ENCODE assay signal across 9 cellular contexts in genomic region chr14:72513994-72514659, GRCh38.
A peak's percentile ranks its signal among the peaks of the same experiment; 100 is the strongest.
DNase-seq lines count a peak whose midpoint lies in the region; ATAC-seq and TF ChIP-seq lines count a peak whose summit lies in the region.
"Had no signal": no experiment of that assay in that cellular context is flagged by ENCODE, and none has a peak within 500 bp of the region (broad histone marks: within the 10 kb centered on the region; RNA-seq: fewer than 3 reads in every experiment).

No MANE protein-coding gene starts in this region.

- H3K4me1 ChIP-seq in IMR-90 (ENCODE audit: control insufficient read depth, insufficient read depth, low read length) (peaks cover 5% of the 10 kb centered on the region), tibial nerve (peaks cover 0 to 12% (median 1%) of the 10 kb centered on the region in 4 donors)

- no peak overlapping the region for H3K23ac ChIP-seq in IMR-90 (ENCODE audit: low read depth, low read length)

- H3K79me1 ChIP-seq in IMR-90 (ENCODE audit: low read depth in 1 of 2, low read length in 2 of 2): no peaks in the 10 kb centered on the region

- no peak overlapping the region for H3K18ac ChIP-seq in IMR-90 (ENCODE audit: low read depth, low read length)

- H3K4me3 ChIP-seq in IMR-90 (ENCODE audit: insufficient read depth, low read depth, low read length): no peak overlapping the region
- H3K4me3 ChIP-seq in tibial nerve: no peak overlapping the region

- H3K14ac ChIP-seq in IMR-90 (replicated peaks; ENCODE audit: low read depth, low read length): no peak overlapping the region

- H3K27ac ChIP-seq in IMR-90 (ENCODE audit: insufficient read depth, low read length): no peak overlapping the region
- no peak overlapping the region for H3K27ac ChIP-seq in tibial nerve

- H2BK120ac ChIP-seq in IMR-90 (ENCODE audit: low read depth, low read length): peak overlapping the region; percentile 57; the same call in 1 of the 2 replicates

- in situ Hi-C loops in IMR-90 (cut with MboI; ENCODE audit: low sequenced_read_pairs): loop anchor here (5.0 kb wide), 1 partner anchor 433 kb away; no protein-coding TSS in a partner anchor

- dilution Hi-C loops in IMR-90 (cut with HindIII; ENCODE audit: low sequenced_read_pairs, unreplicated experiment): no loop called here

- no peaks in the 10 kb centered on the region for H3K27me3 Mint-ChIP-seq in activated T-helper 1 cell treated with anti-CD3 and anti-CD28 coated beads, Interleukin-12 subunit alpha, Interleukin-12 subunit beta, Interleukin-2, Interleukin-4 antibody, amounts not matched to agents 30 ng/mL and 10 ng/mL and 1 ng/mL, durations not matched to agents 14 hours and 24 hours and 36 hours (ENCODE audit: insufficient read depth)
- H3K27me3 Mint-ChIP-seq: activated B cell treated with CpG ODN at 0.5 μM for 24 hours had no signal

- TF ChIP-seq EP300 in tibial nerve (IDR thresholded peaks at IDR 0.05): no peak

- TF ChIP-seq CTCF in IMR-90 (conservative IDR thresholded peaks at IDR 0.05; ENCODE audit: low read depth, low read length) (peak; percentile 92), tibial nerve (IDR thresholded peaks at IDR 0.05) (peak; percentile 33 to 57 (median 44))

- TF ChIP-seq POLR2A in IMR-90 (IDR thresholded peaks at IDR 0.05; ENCODE audit: low read depth, low read length) (no peak), tibial nerve (IDR thresholded peaks at IDR 0.05) (no peak)

- H3K56ac ChIP-seq in IMR-90 (ENCODE audit: extremely low read depth, insufficient read depth, low read length): 0 out of 2 replicates have a peak overlapping the region, but pooled peaks have one; percentile 29

- H3K36me3 ChIP-seq in IMR-90 (ENCODE audit: control insufficient read depth, insufficient read depth, low read length): no peaks in the 10 kb centered on the region
- no peaks in the 10 kb centered on the region for H3K36me3 ChIP-seq in tibial nerve

- POLR2A ChIA-PET in IMR-90 (lab: Charles Lee; ENCODE audit: unreplicated experiment): interaction anchor here (0.6 to 1.0 kb wide), 2 partner anchors 434 to 558 kb away, joined by 3 to 4 read pairs; no protein-coding TSS in a partner anchor

- peak overlapping the region in 1 of 2 experiments; percentile 92; a peak in 2 of 4 replicates for H4K8ac ChIP-seq in IMR-90 (ENCODE audit: low read depth in 2 of 2, low read length in 2 of 2)

- peak overlapping the region; percentile 73; the same call in 1 of the 2 replicates for H3K4ac ChIP-seq in IMR-90 (ENCODE audit: low read depth, low read length)

- H2AK9ac ChIP-seq in IMR-90 (replicated peaks; ENCODE audit: low read depth, low read length, poor library complexity): peak overlapping the region; percentile 66

- peak; percentile 73 for ATAC-seq in IMR-90 (ENCODE audit: low read depth)
- no peak for ATAC-seq in GM19455 (IDR thresholded peaks at IDR 0.05; ENCODE audit: unreplicated experiment)
- ATAC-seq in GM19452 (IDR thresholded peaks at IDR 0.05; ENCODE audit: unreplicated experiment): no peak
- no peak for ATAC-seq in HG03159 (IDR thresholded peaks at IDR 0.05; ENCODE audit: unreplicated experiment)

- peaks cover 60% of the 10 kb centered on the region for H3K4me1 Mint-ChIP-seq in activated T-helper 1 cell treated with anti-CD3 and anti-CD28 coated beads, Interleukin-12 subunit alpha, Interleukin-12 subunit beta, Interleukin-2, Interleukin-4 antibody, amounts not matched to agents 30 ng/mL and 10 ng/mL and 1 ng/mL, durations not matched to agents 14 hours and 24 hours and 36 hours (ENCODE audit: low read depth)

- no TSS peak for BruUV-seq in IMR-90 (replicated peaks; lab: Mats Ljungman, UMichigan)

- no peak overlapping the region for H2BK5ac ChIP-seq in IMR-90 (ENCODE audit: low read depth, low read length, poor library complexity, severe bottlenecking)

- peak; percentile 94 for TF ChIP-seq RAD21 in IMR-90 (IDR thresholded peaks at IDR 0.05; ENCODE audit: low read length)

- peak overlapping the region; percentile 87 for H2AFZ ChIP-seq in IMR-90 (replicated peaks; ENCODE audit: low read length, poor library complexity)

- 67% methylated on average over 2 of the region's 11 CpGs; no CpG with 5 or more reads in 1 of the 2 experiments for WGBS in IMR-90 (ENCODE audit: extremely low coverage in 2 of 2, insufficient read length in 1 of 2), 2 experiments
- WGBS in tibial nerve, 2 donors: 38 to 40% methylated on average over 8 to 11 of the region's 11 CpGs

- no peaks in the 10 kb centered on the region for H4K20me1 ChIP-seq in IMR-90 (ENCODE audit: insufficient read depth, low read length)

- CTCF ChIA-PET in IMR-90 (lab: Yijun Ruan, JAX): interaction anchor here (0.6 to 4.6 kb wide), 35 partner anchors 9 to 955 kb away, joined by 3 to 70 read pairs (median 4); partner anchors contain the start of gene DPF3

- peaks cover 24% of the 10 kb centered on the region for H3K27me3 ChIP-seq in IMR-90 (ENCODE audit: control insufficient read depth, insufficient read depth, low read length)
- H3K27me3 ChIP-seq in tibial nerve: no peaks in the 10 kb centered on the region

- intact Hi-C loops in IMR-90 (cut with micrococcal nuclease): loop anchor here (1.0 to 10.0 kb wide), 2 partner anchors 211 to 434 kb away; no protein-coding TSS in a partner anchor
- intact Hi-C loops in activated T-helper 1 cell treated with anti-CD3 and anti-CD28 coated beads, Interleukin-12 subunit alpha, Interleukin-12 subunit beta, Interleukin-2, Interleukin-4 antibody, amounts not matched to agents 30 ng/mL and 10 ng/mL and 1 ng/mL, durations not matched to agents 14 hours and 24 hours and 36 hours (cut with micrococcal nuclease): no loop called here

- H3K36me3 Mint-ChIP-seq in activated T-helper 1 cell treated with anti-CD3 and anti-CD28 coated beads, Interleukin-12 subunit alpha, Interleukin-12 subunit beta, Interleukin-2, Interleukin-4 antibody, amounts not matched to agents 30 ng/mL and 10 ng/mL and 1 ng/mL, durations not matched to agents 14 hours and 24 hours and 36 hours (ENCODE audit: low read depth): peaks cover 4% of the 10 kb centered on the region

- H4K5ac ChIP-seq in IMR-90 (ENCODE audit: low read depth, low read length): no peak overlapping the region

- DNase-seq in EL (peak; percentile 68), IMR-90 (peak; percentile 73), iris pigment epithelial cell (ENCODE audit: low read depth) (peak; percentile 54), tibial nerve (ENCODE audit: low spot score in 2 of 2) (no peak)
- DNase-seq in activated T-helper 1 cell treated with anti-CD3 and anti-CD28 coated beads, Interleukin-12 subunit alpha, Interleukin-12 subunit beta, Interleukin-2, Interleukin-4 antibody, amounts not matched to agents 30 ng/mL and 10 ng/mL and 1 ng/mL, durations not matched to agents 14 hours and 24 hours and 36 hours (ENCODE audit: low spot score): no peak
- DNase-seq: activated B cell treated with CpG ODN at 0.5 μM for 24 hours had no signal

- no peak overlapping the region for H4K91ac ChIP-seq in IMR-90 (ENCODE audit: insufficient read depth, low read depth, low read length)

- peak overlapping the region; percentile 14 for H3K27ac Mint-ChIP-seq in activated T-helper 1 cell treated with anti-CD3 and anti-CD28 coated beads, Interleukin-12 subunit alpha, Interleukin-12 subunit beta, Interleukin-2, Interleukin-4 antibody, amounts not matched to agents 30 ng/mL and 10 ng/mL and 1 ng/mL, durations not matched to agents 14 hours and 24 hours and 36 hours
- H3K27ac Mint-ChIP-seq: activated B cell treated with CpG ODN at 0.5 μM for 24 hours had no signal

- peak overlapping the region; percentile 46; the same call in 1 of the 3 replicates for H2BK15ac ChIP-seq in IMR-90 (ENCODE audit: low read depth, low read length)

- no peaks in the 10 kb centered on the region for H3K9me3 Mint-ChIP-seq in activated T-helper 1 cell treated with anti-CD3 and anti-CD28 coated beads, Interleukin-12 subunit alpha, Interleukin-12 subunit beta, Interleukin-2, Interleukin-4 antibody, amounts not matched to agents 30 ng/mL and 10 ng/mL and 1 ng/mL, durations not matched to agents 14 hours and 24 hours and 36 hours
- H3K9me3 Mint-ChIP-seq: activated B cell treated with CpG ODN at 0.5 μM for 24 hours had no signal

- H3K9me1 ChIP-seq in IMR-90 (ENCODE audit: insufficient read depth, low read length): no peaks in the 10 kb centered on the region

- no peak overlapping the region for H3K4me3 Mint-ChIP-seq in activated T-helper 1 cell treated with anti-CD3 and anti-CD28 coated beads, Interleukin-12 subunit alpha, Interleukin-12 subunit beta, Interleukin-2, Interleukin-4 antibody, amounts not matched to agents 30 ng/mL and 10 ng/mL and 1 ng/mL, durations not matched to agents 14 hours and 24 hours and 36 hours
- H3K4me3 Mint-ChIP-seq: activated B cell treated with CpG ODN at 0.5 μM for 24 hours had no signal

- H3K9me3 ChIP-seq in IMR-90 (ENCODE audit: control insufficient read depth, insufficient read depth, low read length) (no peaks in the 10 kb centered on the region), tibial nerve (no peaks in the 10 kb centered on the region)

- peak overlapping the region; percentile 19; the same call in 1 of the 2 replicates for H3K9ac ChIP-seq in IMR-90 (ENCODE audit: low read depth, low read length)

- H3K4me2 ChIP-seq in IMR-90 (ENCODE audit: low read depth, low read length): no peak overlapping the region

- H2AK5ac ChIP-seq in IMR-90 (ENCODE audit: low read depth, low read length): peak overlapping the region; percentile 72; the same call in 1 of the 2 replicates

- H2BK20ac ChIP-seq in IMR-90 (ENCODE audit: low read depth, low read length): peak overlapping the region; percentile 64

TF ChIP-seq in IMR-90, 13 proteins besides CTCF, POLR2A, EP300 and RAD21:
- TF ChIP-seq CHD1 (IDR thresholded peaks at IDR 0.05; ENCODE audit: low read depth, low read length) (no peak), MXI1 (IDR thresholded peaks at IDR 0.05; ENCODE audit: borderline replicate concordance, low read depth, low read length) (no peak), RCOR1 (IDR thresholded peaks at IDR 0.05; ENCODE audit: insufficient replicate concordance, low read length) (no peak), ELK1 (IDR thresholded peaks at IDR 0.05; ENCODE audit: borderline replicate concordance, low read depth, low read length) (no peak), SMC3 (IDR thresholded peaks at IDR 0.05; ENCODE audit: low read depth, low read length) (peak; percentile 91), RFX5 (IDR thresholded peaks at IDR 0.05; ENCODE audit: low read depth, low read length) (no peak), FOS (IDR thresholded peaks at IDR 0.05; ENCODE audit: low read depth, low read length) (no peak), CEBPB (IDR thresholded peaks at IDR 0.05; ENCODE audit: low read depth, low read length) (no peak)
TF ChIP-seq in IMR-90: peak in this region for 1.

Comparison
In these comparisons a context has a peak if more than half of its experiments do, and no peak if none do; other contexts are left out.
1. DNase-seq: peak in EL (single experiment), IMR-90 (single experiment) and iris pigment epithelial cell (single experiment); none in activated T-helper 1 cell treated with anti-CD3 and anti-CD28 coated beads, Interleukin-12 subunit alpha, Interleukin-12 subunit beta, Interleukin-2, Interleukin-4 antibody, amounts not matched to agents 30 ng/mL and 10 ng/mL and 1 ng/mL, durations not matched to agents 14 hours and 24 hours and 36 hours (single experiment) and tibial nerve (0 of 2).